Comparison of ENCODE assay signal across 19 cellular contexts in genomic region chr1:87106158-87106557, GRCh38.
"Had no signal": no experiment of that assay in that cellular context is flagged by ENCODE, and none has a peak within 500 bp of the region (broad histone marks: within the 10 kb centered on the region; RNA-seq: fewer than 3 reads in every experiment).

No MANE protein-coding gene starts in this region.

- H3K4me3 Mint-ChIP-seq: activated naive CD4-positive, alpha-beta T cell treated with anti-CD3 and anti-CD28 coated beads, Interleukin-2, amount 10 ng/mL, durations not matched to agents 7 days and 5 days; mesothelial cell of epicardium; natural killer cell had no signal

- H3K27me3 ChIP-seq: esophagus muscularis mucosa, right atrium auricular region, upper lobe of right lung had no signal

- H3K27me3 Mint-ChIP-seq: activated naive CD4-positive, alpha-beta T cell treated with anti-CD3 and anti-CD28 coated beads, Interleukin-2, amount 10 ng/mL, durations not matched to agents 7 days and 5 days had no signal

- H3K36me3 ChIP-seq: prostate gland, right atrium auricular region, upper lobe of right lung had no signal

- H3K27ac ChIP-seq: coronary artery, esophagus muscularis mucosa, prostate gland, right atrium auricular region, upper lobe of right lung had no signal

- DNase-seq: activated CD4-positive, alpha-beta T cell treated with anti-CD3 and anti-CD28 coated beads, Interleukin-2, amount 50 U/mL, for 4 hours; activated effector memory CD4-positive, alpha-beta T cell treated with Interleukin-2 at 50 U/mL for 16 hours; activated naive CD4-positive, alpha-beta T cell treated with anti-CD3 and anti-CD28 coated beads, Interleukin-2, amount 10 ng/mL, durations not matched to agents 7 days and 5 days; activated T-cell treated with anti-CD3 and anti-CD28 coated beads, Interleukin-2, amount 50 U/mL, for 48 hours; cerebellar nuclear complex; glutamatergic neuron; hippocampal formation; left ventricle myocardium superior; mammary epithelial cell; natural killer cell; stimulated activated CD4-positive, alpha-beta T cell treated with anti-CD3 and anti-CD28 coated beads, Interleukin-4, amount 100 ng/mL, for 24 hours; stimulated activated naive CD4-positive, alpha-beta T cell treated with Interleukin-2 at 50 U/mL for 16 hours; T-helper 9 cell; upper lobe of right lung had no signal

- ATAC-seq: left ventricle myocardium superior, natural killer cell, upper lobe of right lung had no signal

- H3K4me3 ChIP-seq: coronary artery, esophagus muscularis mucosa, prostate gland, right atrium auricular region, upper lobe of right lung had no signal

- H3K9me3 Mint-ChIP-seq: activated naive CD4-positive, alpha-beta T cell treated with anti-CD3 and anti-CD28 coated beads, Interleukin-2, amount 10 ng/mL, durations not matched to agents 7 days and 5 days had no signal

- H3K4me1 ChIP-seq: esophagus muscularis mucosa, prostate gland, right atrium auricular region, upper lobe of right lung had no signal

- H3K4me1 Mint-ChIP-seq: activated naive CD4-positive, alpha-beta T cell treated with anti-CD3 and anti-CD28 coated beads, Interleukin-2, amount 10 ng/mL, durations not matched to agents 7 days and 5 days; natural killer cell had no signal

- H3K27ac Mint-ChIP-seq: activated naive CD4-positive, alpha-beta T cell treated with anti-CD3 and anti-CD28 coated beads, Interleukin-2, amount 10 ng/mL, durations not matched to agents 7 days and 5 days; mesothelial cell of epicardium; natural killer cell had no signal
